ENCODE assay signal across 2 cellular contexts in genomic region chr14:96741151-96741977, GRCh38.
TF ChIP-seq lines count a peak whose summit lies in the region.

No MANE protein-coding gene starts in this region.

TF ChIP-seq in GM23338, 12 proteins besides CTCF, POLR2A, EP300 and RAD21 (continued from another document):
- no peak for TF ChIP-seq STAT1 (IDR thresholded peaks at IDR 0.05; ENCODE audit: unreplicated experiment)
- no peak for TF ChIP-seq ZNF462 (CRISPR knock-in tag; IDR thresholded peaks at IDR 0.05)
- TF ChIP-seq ZNF331 (CRISPR knock-in tag; IDR thresholded peaks at IDR 0.05; ENCODE audit: low read depth), result no peak
- TF ChIP-seq POLR2AphosphoS5 (IDR thresholded peaks at IDR 0.05; ENCODE audit: low read depth), result no peak
- no peak for TF ChIP-seq JUNB (IDR thresholded peaks at IDR 0.05; ENCODE audit: unreplicated experiment)
- no peak for TF ChIP-seq ETS1 (IDR thresholded peaks at IDR 0.05)

TF ChIP-seq in liver, 16 proteins besides CTCF, POLR2A, EP300 and RAD21 (continued from another document):
- TF ChIP-seq ZBTB33 (IDR thresholded peaks at IDR 0.05), result no peak
